Comparison of ENCODE assay signal across 26 cellular contexts in the genomic region with DNA sequence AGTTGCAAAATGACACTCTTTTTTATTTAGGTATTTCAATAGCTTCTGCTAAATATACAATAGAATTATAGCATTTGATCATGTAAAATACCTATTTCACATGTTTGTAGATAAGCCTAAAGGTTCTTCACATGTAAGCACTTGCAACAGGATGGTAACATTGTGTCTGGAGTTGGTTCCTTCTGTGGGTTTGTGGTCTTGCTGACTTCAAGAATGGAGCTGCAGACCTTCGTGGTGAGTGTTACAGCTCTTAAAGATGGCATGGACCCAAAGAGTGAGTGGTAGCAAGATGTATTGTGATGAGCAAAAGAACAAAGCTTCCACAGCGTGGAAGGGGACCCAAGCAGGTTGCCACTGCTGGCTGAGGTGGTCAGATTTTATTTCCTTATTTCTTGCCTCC.
"Had no signal": no experiment of that assay in that cellular context is flagged by ENCODE, and none has a peak within 500 bp of the region (broad histone marks: within the 10 kb centered on the region; RNA-seq: fewer than 3 reads in every experiment).

No MANE protein-coding gene starts in this region.

- H3K4me1 ChIP-seq: esophagus muscularis mucosa, stomach, testis had no signal

- H3K27me3 ChIP-seq: cardiac muscle cell, esophagus muscularis mucosa, stomach, testis had no signal

- H3K36me3 ChIP-seq: cardiac muscle cell, esophagus muscularis mucosa, stomach had no signal

- H3K27me3 Mint-ChIP-seq: activated naive CD4-positive, alpha-beta T cell treated with anti-CD3 and anti-CD28 coated beads, Interleukin-2, amount 10 ng/mL, durations not matched to agents 7 days and 5 days; activated naive CD8-positive, alpha-beta T cell treated with anti-CD3 and anti-CD28 coated beads, Interleukin-2, amount 50 U/mL, for 24 hours; progenitor cell of endocrine pancreas; type B pancreatic cell had no signal

- DNase-seq: activated CD4-positive, alpha-beta T cell treated with anti-CD3 and anti-CD28 coated beads, Interleukin-2, amount 50 U/mL, for 1 hour; activated CD4-positive, CD25-positive, alpha-beta regulatory T cell treated with anti-CD3 and anti-CD28 coated beads, Interleukin-2, amount 50 U/mL, for 72 hours; activated CD8-positive, alpha-beta memory T cell treated with anti-CD3 and anti-CD28 coated beads, Interleukin-2, amount 50 U/mL, for 4 hours; activated effector memory CD4-positive, alpha-beta T cell treated with Interleukin-2 at 50 U/mL for 16 hours; activated naive CD4-positive, alpha-beta T cell treated with anti-CD3 and anti-CD28 coated beads, Interleukin-2, amount 10 ng/mL, durations not matched to agents 7 days and 5 days; activated naive CD8-positive, alpha-beta T cell treated with anti-CD3 and anti-CD28 coated beads, Interleukin-2, amount 50 U/mL, for 24 hours; activated T-cell treated with anti-CD3 and anti-CD28 coated beads, Interleukin-2, amount 50 U/mL, for 48 hours; aorta; dermis blood vessel endothelial cell; effector memory CD4-positive, alpha-beta T cell; hypothalamus; right cardiac atrium; stimulated activated CD4-positive, alpha-beta T cell treated with anti-CD3 and anti-CD28 coated beads, Interleukin-4, amount 100 ng/mL, for 1 hour; stomach had no signal

- H3K4me1 Mint-ChIP-seq: activated naive CD4-positive, alpha-beta T cell treated with anti-CD3 and anti-CD28 coated beads, Interleukin-2, amount 10 ng/mL, durations not matched to agents 7 days and 5 days; activated naive CD8-positive, alpha-beta T cell treated with anti-CD3 and anti-CD28 coated beads, Interleukin-2, amount 50 U/mL, for 24 hours; mesothelial cell of epicardium; nephron; stimulated activated effector memory CD8-positive, alpha-beta T cell treated with anti-CD3 and anti-CD28 coated beads, Interleukin-12 subunit alpha, Interleukin-12 subunit beta, amount 100 ng/mL, for 72 hours had no signal

- H3K4me2 ChIP-seq: smooth muscle cell had no signal

- H3K9me3 Mint-ChIP-seq: activated naive CD4-positive, alpha-beta T cell treated with anti-CD3 and anti-CD28 coated beads, Interleukin-2, amount 10 ng/mL, durations not matched to agents 7 days and 5 days; activated naive CD8-positive, alpha-beta T cell treated with anti-CD3 and anti-CD28 coated beads, Interleukin-2, amount 50 U/mL, for 24 hours; nephron; stimulated activated effector memory CD8-positive, alpha-beta T cell treated with anti-CD3 and anti-CD28 coated beads, Interleukin-12 subunit alpha, Interleukin-12 subunit beta, amount 100 ng/mL, for 72 hours; T-helper 1 cell treated with Interleukin-12 subunit alpha and Interleukin-12 subunit beta and Interleukin-4 antibody, amounts not matched to agents 30 μg/mL and 1 μg/mL, for 36 hours; type B pancreatic cell had no signal

- H3K9me3 ChIP-seq: stomach, testis had no signal

- H3K36me3 Mint-ChIP-seq: activated naive CD4-positive, alpha-beta T cell treated with anti-CD3 and anti-CD28 coated beads, Interleukin-2, amount 10 ng/mL, durations not matched to agents 7 days and 5 days; mesothelial cell of epicardium; stimulated activated effector memory CD8-positive, alpha-beta T cell treated with anti-CD3 and anti-CD28 coated beads, Interleukin-12 subunit alpha, Interleukin-12 subunit beta, amount 100 ng/mL, for 72 hours; type B pancreatic cell had no signal

- H3K27ac Mint-ChIP-seq: activated naive CD4-positive, alpha-beta T cell treated with anti-CD3 and anti-CD28 coated beads, Interleukin-2, amount 10 ng/mL, durations not matched to agents 7 days and 5 days; activated naive CD8-positive, alpha-beta T cell treated with anti-CD3 and anti-CD28 coated beads, Interleukin-2, amount 50 U/mL, for 24 hours; mesothelial cell of epicardium; nephron; progenitor cell of endocrine pancreas; stimulated activated effector memory CD8-positive, alpha-beta T cell treated with anti-CD3 and anti-CD28 coated beads, Interleukin-12 subunit alpha, Interleukin-12 subunit beta, amount 100 ng/mL, for 72 hours; T-helper 1 cell treated with Interleukin-12 subunit alpha and Interleukin-12 subunit beta and Interleukin-4 antibody, amounts not matched to agents 30 μg/mL and 1 μg/mL, for 36 hours; type B pancreatic cell had no signal

- H3K4me3 Mint-ChIP-seq: activated naive CD4-positive, alpha-beta T cell treated with anti-CD3 and anti-CD28 coated beads, Interleukin-2, amount 10 ng/mL, durations not matched to agents 7 days and 5 days; activated naive CD8-positive, alpha-beta T cell treated with anti-CD3 and anti-CD28 coated beads, Interleukin-2, amount 50 U/mL, for 24 hours; mesothelial cell of epicardium; nephron; stimulated activated effector memory CD8-positive, alpha-beta T cell treated with anti-CD3 and anti-CD28 coated beads, Interleukin-12 subunit alpha, Interleukin-12 subunit beta, amount 100 ng/mL, for 72 hours; T-helper 1 cell treated with Interleukin-12 subunit alpha and Interleukin-12 subunit beta and Interleukin-4 antibody, amounts not matched to agents 30 μg/mL and 1 μg/mL, for 36 hours; type B pancreatic cell had no signal

- H3K27ac ChIP-seq: cardiac muscle cell, esophagus muscularis mucosa, stomach, testis, VCaP had no signal

- H3K4me3 ChIP-seq: cardiac muscle cell, esophagus muscularis mucosa, lung, smooth muscle cell, stomach, testis had no signal
